In genomic region chr20:39280875-39281274, GRCh38 we compare ENCODE assay signal across 39 cellular contexts.
"Had no signal": no experiment of that assay in that cellular context is flagged by ENCODE, and none has a peak within 500 bp of the region (broad histone marks: within the 10 kb centered on the region; RNA-seq: fewer than 3 reads in every experiment).

No MANE protein-coding gene starts in this region.

- DNase-seq: activated effector memory CD4-positive, alpha-beta T cell treated with anti-CD3 and anti-CD28 coated beads, Interleukin-2, amount 50 U/mL, for 16 hours; activated effector memory CD4-positive, alpha-beta T cell treated with Interleukin-2 at 50 U/mL for 16 hours; activated gamma-delta T cell; activated gamma-delta T cell treated with Interleukin-2 at 50 U/mL for 16 hours; activated naive CD4-positive, alpha-beta T cell; activated naive CD4-positive, alpha-beta T cell treated with anti-CD3 and anti-CD28 coated beads for 36 hours; activated naive CD4-positive, alpha-beta T cell treated with anti-CD3 and anti-CD28 coated beads, Interleukin-2, amount 10 ng/mL, durations not matched to agents 7 days and 5 days; activated naive CD4-positive, alpha-beta T cell treated with anti-CD3 and anti-CD28 coated beads, Interleukin-2, amount 50 U/mL, for 16 hours; activated naive CD4-positive, alpha-beta T cell treated with Interleukin-2 at 50 U/mL for 16 hours; activated naive CD8-positive, alpha-beta T cell treated with anti-CD3 and anti-CD28 coated beads for 36 hours; activated naive CD8-positive, alpha-beta T cell treated with anti-CD3 and anti-CD28 coated beads, Interleukin-2, amount 10 ng/mL, durations not matched to agents 7 days and 5 days; activated naive CD8-positive, alpha-beta T cell treated with anti-CD3 and anti-CD28 coated beads, Interleukin-2, amount 50 U/mL, for 24 hours; activated T-cell treated with anti-CD3 and anti-CD28 coated beads, Interleukin-2, amount 50 U/mL, for 24 hours; activated T-cell treated with anti-CD3 and anti-CD28 coated beads, Interleukin-2, amount 50 U/mL, for 4 hours; activated T-cell treated with anti-CD3 and anti-CD28 coated beads, Interleukin-2, amount 50 U/mL, for 48 hours; activated T-cell treated with anti-CD3 and anti-CD28 coated beads, Interleukin-2, amount 50 U/mL, for 72 hours; adrenal gland; amniotic stem cell; amygdala; anterior cingulate cortex; aorta; body of pancreas; brain microvascular endothelial cell; caudate nucleus; central memory CD4-positive, alpha-beta T cell; cerebellar nuclear complex had no signal

- H3K27ac Mint-ChIP-seq: activated naive CD4-positive, alpha-beta T cell treated with anti-CD3 and anti-CD28 coated beads for 36 hours; activated naive CD4-positive, alpha-beta T cell treated with anti-CD3 and anti-CD28 coated beads, Interleukin-2, amount 10 ng/mL, durations not matched to agents 7 days and 5 days; activated naive CD4-positive, alpha-beta T cell treated with anti-CD3 and anti-CD28 coated beads, Interleukin-2, amount 50 U/mL, for 24 hours; activated naive CD4-positive, alpha-beta T cell treated with anti-CD3 and anti-CD28 coated beads, Interleukin-2, amount 50 U/mL, for 72 hours; activated naive CD8-positive, alpha-beta T cell; activated naive CD8-positive, alpha-beta T cell treated with anti-CD3 and anti-CD28 coated beads for 36 hours; activated naive CD8-positive, alpha-beta T cell treated with anti-CD3 and anti-CD28 coated beads, Interleukin-2, amount 10 ng/mL, durations not matched to agents 7 days and 5 days; activated naive CD8-positive, alpha-beta T cell treated with anti-CD3 and anti-CD28 coated beads, Interleukin-2, amount 50 U/mL, for 24 hours; activated T-cell treated with anti-CD3 and anti-CD28 coated beads, Interleukin-2, amount 50 U/mL, for 24 hours; activated T-cell treated with anti-CD3 and anti-CD28 coated beads, Interleukin-2, amount 50 U/mL, for 72 hours; activated T-helper 1 cell treated with anti-CD3 and anti-CD28 coated beads, Interleukin-12 subunit alpha, Interleukin-12 subunit beta, Interleukin-2, Interleukin-4 antibody, amounts not matched to agents 30 ng/mL and 10 ng/mL and 1 ng/mL, durations not matched to agents 14 hours and 24 hours and 36 hours; activated T-helper 17 cell treated with anti-CD3 and anti-CD28 coated beads, Interleukin-2, amount 50 U/mL, for 72 hours; activated T-helper 2 cell treated with anti-CD3 and anti-CD28 coated beads, Interferon-gamma antibody, Interleukin-2, Interleukin-4, amounts not matched to agents 10 μg/mL and 5 μg/mL and 100 μg/mL, durations not matched to agents 14 hours and 24 hours and 36 hours; brain had no signal

- H3K36me3 Mint-ChIP-seq: activated naive CD4-positive, alpha-beta T cell treated with anti-CD3 and anti-CD28 coated beads, Interleukin-2, amount 10 ng/mL, durations not matched to agents 7 days and 5 days; activated naive CD4-positive, alpha-beta T cell treated with anti-CD3 and anti-CD28 coated beads, Interleukin-2, amount 50 U/mL, for 24 hours; activated naive CD4-positive, alpha-beta T cell treated with anti-CD3 and anti-CD28 coated beads, Interleukin-2, amount 50 U/mL, for 72 hours; activated naive CD8-positive, alpha-beta T cell; activated naive CD8-positive, alpha-beta T cell treated with anti-CD3 and anti-CD28 coated beads for 36 hours; activated naive CD8-positive, alpha-beta T cell treated with anti-CD3 and anti-CD28 coated beads, Interleukin-2, amount 10 ng/mL, durations not matched to agents 7 days and 5 days; brain had no signal

- H3K9me3 ChIP-seq: adrenal gland, body of pancreas, breast epithelium had no signal

- FAIRE-seq: astrocyte, bronchial epithelial cell had no signal

- ATAC-seq: activated naive CD4-positive, alpha-beta T cell treated with anti-CD3 and anti-CD28 coated beads, Interleukin-2, amount 50 U/mL, for 72 hours; activated naive CD8-positive, alpha-beta T cell treated with anti-CD3 and anti-CD28 coated beads, Interleukin-2, amount 50 U/mL, for 24 hours; activated T-cell treated with anti-CD3 and anti-CD28 coated beads, Interleukin-2, amount 50 U/mL, for 4 hours; activated T-cell treated with anti-CD3 and anti-CD28 coated beads, Interleukin-2, amount 50 U/mL, for 72 hours; activated T-helper 17 cell treated with anti-CD3 and anti-CD28 coated beads, Interleukin-2, amount 50 U/mL, for 72 hours; body of pancreas had no signal

- H3K27ac ChIP-seq: adrenal gland, ascending aorta, brain microvascular endothelial cell, breast epithelium, cardiac muscle cell had no signal

- H3K4me1 ChIP-seq: adrenal gland, ascending aorta, body of pancreas, breast epithelium had no signal

- H3K36me3 ChIP-seq: adrenal gland, ascending aorta, brain microvascular endothelial cell, breast epithelium, cardiac muscle cell had no signal

- H3K4me3 Mint-ChIP-seq: activated naive CD4-positive, alpha-beta T cell treated with anti-CD3 and anti-CD28 coated beads for 36 hours; activated naive CD4-positive, alpha-beta T cell treated with anti-CD3 and anti-CD28 coated beads, Interleukin-2, amount 10 ng/mL, durations not matched to agents 7 days and 5 days; activated naive CD4-positive, alpha-beta T cell treated with anti-CD3 and anti-CD28 coated beads, Interleukin-2, amount 50 U/mL, for 24 hours; activated naive CD8-positive, alpha-beta T cell; activated naive CD8-positive, alpha-beta T cell treated with anti-CD3 and anti-CD28 coated beads for 36 hours; activated naive CD8-positive, alpha-beta T cell treated with anti-CD3 and anti-CD28 coated beads, Interleukin-2, amount 10 ng/mL, durations not matched to agents 7 days and 5 days; activated naive CD8-positive, alpha-beta T cell treated with anti-CD3 and anti-CD28 coated beads, Interleukin-2, amount 50 U/mL, for 24 hours; activated T-cell treated with anti-CD3 and anti-CD28 coated beads, Interleukin-2, amount 50 U/mL, for 24 hours; activated T-cell treated with anti-CD3 and anti-CD28 coated beads, Interleukin-2, amount 50 U/mL, for 4 hours; activated T-cell treated with anti-CD3 and anti-CD28 coated beads, Interleukin-2, amount 50 U/mL, for 72 hours; activated T-helper 1 cell treated with anti-CD3 and anti-CD28 coated beads, Interleukin-12 subunit alpha, Interleukin-12 subunit beta, Interleukin-2, Interleukin-4 antibody, amounts not matched to agents 30 ng/mL and 10 ng/mL and 1 ng/mL, durations not matched to agents 14 hours and 24 hours and 36 hours; activated T-helper 17 cell treated with anti-CD3 and anti-CD28 coated beads, Interleukin-2, amount 50 U/mL, for 72 hours; brain; central memory CD8-positive, alpha-beta T cell had no signal

- H3K4me1 Mint-ChIP-seq: activated naive CD4-positive, alpha-beta T cell treated with anti-CD3 and anti-CD28 coated beads, Interleukin-2, amount 10 ng/mL, durations not matched to agents 7 days and 5 days; activated naive CD4-positive, alpha-beta T cell treated with anti-CD3 and anti-CD28 coated beads, Interleukin-2, amount 50 U/mL, for 24 hours; activated naive CD8-positive, alpha-beta T cell treated with anti-CD3 and anti-CD28 coated beads for 36 hours; activated naive CD8-positive, alpha-beta T cell treated with anti-CD3 and anti-CD28 coated beads, Interleukin-2, amount 10 ng/mL, durations not matched to agents 7 days and 5 days; activated naive CD8-positive, alpha-beta T cell treated with anti-CD3 and anti-CD28 coated beads, Interleukin-2, amount 50 U/mL, for 24 hours; activated T-helper 17 cell treated with anti-CD3 and anti-CD28 coated beads, Interleukin-2, amount 50 U/mL, for 72 hours; central memory CD8-positive, alpha-beta T cell had no signal

- H3K27me3 ChIP-seq: adrenal gland, ascending aorta, body of pancreas, brain microvascular endothelial cell, breast epithelium, cardiac muscle cell had no signal

- H3K9me3 Mint-ChIP-seq: activated naive CD4-positive, alpha-beta T cell treated with anti-CD3 and anti-CD28 coated beads, Interleukin-2, amount 50 U/mL, for 24 hours; activated naive CD8-positive, alpha-beta T cell treated with anti-CD3 and anti-CD28 coated beads, Interleukin-2, amount 10 ng/mL, durations not matched to agents 7 days and 5 days; activated T-cell treated with anti-CD3 and anti-CD28 coated beads, Interleukin-2, amount 50 U/mL, for 24 hours; activated T-helper 1 cell treated with anti-CD3 and anti-CD28 coated beads, Interleukin-12 subunit alpha, Interleukin-12 subunit beta, Interleukin-2, Interleukin-4 antibody, amounts not matched to agents 30 ng/mL and 10 ng/mL and 1 ng/mL, durations not matched to agents 14 hours and 24 hours and 36 hours; activated T-helper 17 cell treated with anti-CD3 and anti-CD28 coated beads, Interleukin-2, amount 50 U/mL, for 72 hours had no signal

- H3K4me3 ChIP-seq: adrenal gland, ascending aorta, body of pancreas, breast epithelium, cardiac muscle cell had no signal
